18 cellular contexts compared by ENCODE assay signal in genomic region chr2:101860782-101861181, GRCh38.
DNase-seq lines count a peak whose midpoint lies in the region; ATAC-seq lines count a peak whose summit lies in the region.
"Had no signal": no experiment of that assay in that cellular context is flagged by ENCODE, and none has a peak within 500 bp of the region (broad histone marks: within the 10 kb centered on the region; RNA-seq: fewer than 3 reads in every experiment).

No MANE protein-coding gene starts in this region.

- peak; percentile 43 for ATAC-seq in left lobe of liver
- ATAC-seq in stimulated activated effector memory CD8-positive, alpha-beta T cell treated with anti-CD3 and anti-CD28 coated beads, Interleukin-12 subunit alpha, Interleukin-12 subunit beta, amount 100 ng/mL, for 72 hours, result no peak
- ATAC-seq in HG02884 (IDR thresholded peaks at IDR 0.05; ENCODE audit: unreplicated experiment), result no peak
- ATAC-seq in GM19328 (IDR thresholded peaks at IDR 0.05; ENCODE audit: unreplicated experiment), result no peak
- ATAC-seq: GM12878, Panc1 had no signal

- intact Hi-C loops in activated T-helper 1 cell treated with anti-CD3 and anti-CD28 coated beads, Interleukin-12 subunit alpha, Interleukin-12 subunit beta, Interleukin-2, Interleukin-4 antibody, amounts not matched to agents 30 ng/mL and 10 ng/mL and 1 ng/mL, durations not matched to agents 14 hours and 24 hours and 36 hours (cut with micrococcal nuclease), result no loop called here

- peaks cover 84% of the 10 kb centered on the region for H3K36me3 Mint-ChIP-seq in activated T-cell treated with anti-CD3 and anti-CD28 coated beads, Interleukin-2, amount 50 U/mL, for 24 hours (ENCODE audit: low read depth)
- peaks cover 40% of the 10 kb centered on the region for H3K36me3 Mint-ChIP-seq in activated T-helper 1 cell treated with anti-CD3 and anti-CD28 coated beads, Interleukin-12 subunit alpha, Interleukin-12 subunit beta, Interleukin-2, Interleukin-4 antibody, amounts not matched to agents 30 ng/mL and 10 ng/mL and 1 ng/mL, durations not matched to agents 14 hours and 24 hours and 36 hours (ENCODE audit: low read depth)
- peaks cover 79% of the 10 kb centered on the region for H3K36me3 Mint-ChIP-seq in stimulated activated effector memory CD8-positive, alpha-beta T cell treated with anti-CD3 and anti-CD28 coated beads, Interleukin-12 subunit alpha, Interleukin-12 subunit beta, amount 100 ng/mL, for 72 hours

- peak overlapping the region; percentile 66 for H3K27ac Mint-ChIP-seq in activated T-cell treated with anti-CD3 and anti-CD28 coated beads, Interleukin-2, amount 50 U/mL, for 24 hours
- peak overlapping the region; percentile 24 for H3K27ac Mint-ChIP-seq in activated T-helper 1 cell treated with anti-CD3 and anti-CD28 coated beads, Interleukin-12 subunit alpha, Interleukin-12 subunit beta, Interleukin-2, Interleukin-4 antibody, amounts not matched to agents 30 ng/mL and 10 ng/mL and 1 ng/mL, durations not matched to agents 14 hours and 24 hours and 36 hours
- H3K27ac Mint-ChIP-seq in stimulated activated effector memory CD8-positive, alpha-beta T cell treated with anti-CD3 and anti-CD28 coated beads, Interleukin-12 subunit alpha, Interleukin-12 subunit beta, amount 100 ng/mL, for 72 hours, result peak overlapping the region; percentile 32

- DNase-seq in activated T-cell treated with anti-CD3 and anti-CD28 coated beads, Interleukin-2, amount 50 U/mL, for 24 hours, result no peak
- DNase-seq in activated T-cell treated with anti-CD3 and anti-CD28 coated beads, Interleukin-2, amount 50 U/mL, for 48 hours, result no peak
- no peak for DNase-seq in activated T-helper 1 cell treated with anti-CD3 and anti-CD28 coated beads, Interleukin-12 subunit alpha, Interleukin-12 subunit beta, Interleukin-2, Interleukin-4 antibody, amounts not matched to agents 30 ng/mL and 10 ng/mL and 1 ng/mL, durations not matched to agents 14 hours and 24 hours and 36 hours (ENCODE audit: low spot score)
- DNase-seq in left lobe of liver (ENCODE audit: low spot score) (no peak), AG08396 (ENCODE audit: low spot score) (no peak)
- no peak for DNase-seq in stimulated activated effector memory CD8-positive, alpha-beta T cell treated with anti-CD3 and anti-CD28 coated beads, Interleukin-12 subunit alpha, Interleukin-12 subunit beta, amount 100 ng/mL, for 72 hours (ENCODE audit: low spot score in 2 of 2)
- DNase-seq: 8988T, DMS 273 treated with DMSO at 0.1 percent for 48 hours, GDM1, GOT3, NCI-H1436, NCI-H2081, NCI-H524, Right ventricle myocardium superior had no signal

- H3K4me3 Mint-ChIP-seq in activated T-cell treated with anti-CD3 and anti-CD28 coated beads, Interleukin-2, amount 50 U/mL, for 24 hours, result no peak overlapping the region
- H3K4me3 Mint-ChIP-seq in activated T-helper 1 cell treated with anti-CD3 and anti-CD28 coated beads, Interleukin-12 subunit alpha, Interleukin-12 subunit beta, Interleukin-2, Interleukin-4 antibody, amounts not matched to agents 30 ng/mL and 10 ng/mL and 1 ng/mL, durations not matched to agents 14 hours and 24 hours and 36 hours, result no peak overlapping the region
- no peak overlapping the region for H3K4me3 Mint-ChIP-seq in stimulated activated effector memory CD8-positive, alpha-beta T cell treated with anti-CD3 and anti-CD28 coated beads, Interleukin-12 subunit alpha, Interleukin-12 subunit beta, amount 100 ng/mL, for 72 hours

- no peaks in the 10 kb centered on the region for H3K27me3 Mint-ChIP-seq in activated T-cell treated with anti-CD3 and anti-CD28 coated beads, Interleukin-2, amount 50 U/mL, for 24 hours
- no peaks in the 10 kb centered on the region for H3K27me3 Mint-ChIP-seq in activated T-helper 1 cell treated with anti-CD3 and anti-CD28 coated beads, Interleukin-12 subunit alpha, Interleukin-12 subunit beta, Interleukin-2, Interleukin-4 antibody, amounts not matched to agents 30 ng/mL and 10 ng/mL and 1 ng/mL, durations not matched to agents 14 hours and 24 hours and 36 hours (ENCODE audit: insufficient read depth)

- peaks cover 11% of the 10 kb centered on the region for H3K4me1 Mint-ChIP-seq in activated T-cell treated with anti-CD3 and anti-CD28 coated beads, Interleukin-2, amount 50 U/mL, for 24 hours (ENCODE audit: low read depth)
- H3K4me1 Mint-ChIP-seq in activated T-helper 1 cell treated with anti-CD3 and anti-CD28 coated beads, Interleukin-12 subunit alpha, Interleukin-12 subunit beta, Interleukin-2, Interleukin-4 antibody, amounts not matched to agents 30 ng/mL and 10 ng/mL and 1 ng/mL, durations not matched to agents 14 hours and 24 hours and 36 hours (ENCODE audit: low read depth), result peaks cover 28% of the 10 kb centered on the region
- no peaks in the 10 kb centered on the region for H3K4me1 Mint-ChIP-seq in stimulated activated effector memory CD8-positive, alpha-beta T cell treated with anti-CD3 and anti-CD28 coated beads, Interleukin-12 subunit alpha, Interleukin-12 subunit beta, amount 100 ng/mL, for 72 hours

- H3K9me3 Mint-ChIP-seq in activated T-cell treated with anti-CD3 and anti-CD28 coated beads, Interleukin-2, amount 50 U/mL, for 24 hours, result no peaks in the 10 kb centered on the region
- H3K9me3 Mint-ChIP-seq in activated T-helper 1 cell treated with anti-CD3 and anti-CD28 coated beads, Interleukin-12 subunit alpha, Interleukin-12 subunit beta, Interleukin-2, Interleukin-4 antibody, amounts not matched to agents 30 ng/mL and 10 ng/mL and 1 ng/mL, durations not matched to agents 14 hours and 24 hours and 36 hours, result no peaks in the 10 kb centered on the region
- H3K9me3 Mint-ChIP-seq in stimulated activated effector memory CD8-positive, alpha-beta T cell treated with anti-CD3 and anti-CD28 coated beads, Interleukin-12 subunit alpha, Interleukin-12 subunit beta, amount 100 ng/mL, for 72 hours, result no peaks in the 10 kb centered on the region
